12 cellular contexts compared by ENCODE assay signal in genomic region chr13:45167611-45168554, GRCh38. TPM values are rescaled to one million over a fixed set of nuclear protein-coding genes. Genes with fewer than 3 reads are reported as not detected.
DNase-seq lines count a peak whose midpoint lies in the region; ATAC-seq, FAIRE-seq and TF ChIP-seq lines count a peak whose summit lies in the region.
"Had no signal": no experiment of that assay in that cellular context is flagged by ENCODE, and none has a peak within 500 bp of the region (broad histone marks: within the 10 kb centered on the region; RNA-seq: fewer than 3 reads in every experiment).

No MANE protein-coding gene starts in this region.

- peak; percentile 85 for FAIRE-seq in bronchial epithelial cell (lab: Jason Lieb, UNC)

- DNase-seq in D341Med (ENCODE audit: low spot score) (peak; percentile 22), M059J (ENCODE audit: low read depth) (peak; percentile 95), bronchial epithelial cell (ENCODE audit: low read depth) (peak; percentile 99), lung (ENCODE audit: low spot score) (peak; percentile 84), NCI-H1105 treated with DMSO at 0.1 percent for 48 hours (lab: John Stamatoyannopoulos, UW) (no peak), HAP-1 (ENCODE audit: low spot score in 2 of 2) (no peak)
- DNase-seq: CD8-positive, alpha-beta T cell; NCI-H146; SJCRH30 had no signal

- H3K4me1 ChIP-seq in lung (ENCODE audit: control insufficient read depth in 2 of 2, insufficient read depth in 2 of 2, low read length in 2 of 2) (peaks cover under 1 to 2% of the 10 kb centered on the region in 2 donors), HAP-1 (no peaks in the 10 kb centered on the region)
- H3K4me1 ChIP-seq: SJCRH30 had no signal

- TF ChIP-seq CTCF in bronchial epithelial cell (IDR thresholded peaks at IDR 0.05; ENCODE audit: insufficient read depth, low read length, severe bottlenecking) (no peak), lung (IDR thresholded peaks at IDR 0.05; ENCODE audit: control extremely low read depth, extremely low read depth) (no peak)

- WGBS in lung, 2 donors, result 80 to 85% methylated on average over 12 of the region's 12 CpGs

- H3K36me3 ChIP-seq in bronchial epithelial cell (ENCODE audit: control insufficient read depth, insufficient read depth, low read length), result peaks cover 4% of the 10 kb centered on the region
- H3K36me3 ChIP-seq in lung (ENCODE audit: control insufficient read depth in 2 of 2, insufficient read depth in 2 of 2, low read length in 2 of 2), result peaks cover 0 to 3% of the 10 kb centered on the region in 2 donors
- peaks cover 4% of the 10 kb centered on the region; the same call in 1 of the 2 replicates for H3K36me3 ChIP-seq in HAP-1 (replicated peaks)
- H3K36me3 ChIP-seq: ascending aorta had no signal

- H3K4me3 ChIP-seq in bronchial epithelial cell (ENCODE audit: low read depth, low read length), result no peak overlapping the region
- H3K4me3 ChIP-seq in lung, result no peak overlapping the region
- H3K4me3 ChIP-seq in HAP-1, result no peak overlapping the region
- H3K4me3 ChIP-seq: ascending aorta, SJCRH30 had no signal

- no peak overlapping the region for H3K27ac ChIP-seq in lung (ENCODE audit: low read depth in 1 of 2, low read length in 1 of 2)
- H3K27ac ChIP-seq: ascending aorta, SJCRH30 had no signal

- no peaks in the 10 kb centered on the region for H3K27me3 ChIP-seq in bronchial epithelial cell (ENCODE audit: control insufficient read depth, insufficient read depth, low read length)
- no peaks in the 10 kb centered on the region for H3K27me3 ChIP-seq in lung (ENCODE audit: control insufficient read depth, insufficient read depth)
- no peaks in the 10 kb centered on the region for H3K27me3 ChIP-seq in HAP-1 (ENCODE audit: low read depth)
- H3K27me3 ChIP-seq: ascending aorta, SJCRH30 had no signal

- in situ Hi-C loops in HAP-1 (cut with MboI; ENCODE audit: low sequenced_read_pairs), result no loop called here

- ATAC-seq in lung (ENCODE audit: insufficient read depth, low FRiP score), result peak; percentile 86
- ATAC-seq in GM18520 (IDR thresholded peaks at IDR 0.05; ENCODE audit: unreplicated experiment), result no peak
- no peak for ATAC-seq in HG03354 (IDR thresholded peaks at IDR 0.05; ENCODE audit: poor library complexity, severe bottlenecking, unreplicated experiment)
- ATAC-seq: CD8-positive, alpha-beta T cell had no signal

- H3K9me3 ChIP-seq in lung (ENCODE audit: control insufficient read depth in 2 of 2, insufficient read depth in 1 of 2, low read length in 1 of 2) (no peaks in the 10 kb centered on the region), HAP-1 (no peaks in the 10 kb centered on the region)
- H3K9me3 ChIP-seq: ascending aorta had no signal

RNA-seq across cellular contexts. Expression of gene KCTD4, which starts 33.0 kb away (rescaled TPM):
- total RNA-seq in M059J (2014; rRNA removed; shearing (Covaris generic)), result 0.05 and 0.22 TPM in 2 replicates
- total RNA-seq in bronchial epithelial cell, result not detected in 2 replicates
- total RNA-seq in lung, result not detected
- polyA plus RNA-seq in lung, result not detected
- total RNA-seq: ascending aorta; CD8-positive, alpha-beta T cell; SJCRH30 had no signal

RNA-seq across cellular contexts. Expression of gene GTF2F2, which starts 47.6 kb away (rescaled TPM):
- total RNA-seq in M059J (2014; rRNA removed; shearing (Covaris generic)), result 31.4 and 49.6 TPM in 2 replicates
- 33.4 and 42.4 TPM in 2 replicates for total RNA-seq in bronchial epithelial cell
- 10 to 100 TPM; 14.4 to 21.3 TPM for total RNA-seq in lung
- polyA plus RNA-seq in lung, result 10 to 100 TPM; 13.7 to 14.3 TPM

Comparison
In these comparisons a context has a peak if more than half of its experiments do, and no peak if none do; other contexts are left out.
1. DNase-seq: peak in D341Med (single experiment), M059J (single experiment), bronchial epithelial cell (single experiment) and lung (single experiment); none in NCI-H1105 treated with DMSO at 0.1 percent for 48 hours (single experiment) and HAP-1 (0 of 2).